8 cellular contexts compared by ENCODE assay signal in the genomic region with DNA sequence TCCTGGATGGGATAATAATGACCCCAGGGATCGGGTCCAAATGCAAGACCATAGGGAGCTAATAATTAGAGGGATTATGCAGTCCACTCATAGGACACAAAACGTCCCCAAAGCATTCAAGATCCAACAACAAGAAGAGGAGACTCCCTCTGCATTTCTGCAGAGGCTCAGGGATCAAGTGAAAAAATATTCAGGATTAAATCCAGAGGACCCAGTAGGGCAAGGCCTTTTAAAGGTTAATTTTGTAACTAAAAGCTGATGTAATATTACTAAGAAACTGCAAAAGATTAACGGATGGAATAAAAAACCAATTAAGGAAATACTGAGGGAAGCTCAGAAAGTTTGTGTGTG. TPM values are rescaled to one million over a fixed set of nuclear protein-coding genes. Genes with fewer than 3 reads are reported as not detected.
DNase-seq lines count a peak whose midpoint lies in the region; ATAC-seq, FAIRE-seq and TF ChIP-seq lines count a peak whose summit lies in the region.

No MANE protein-coding gene starts in this region.

- 24% methylated on average over 3 of the region's 3 CpGs; no CpG with 5 or more reads in 1 of the 2 experiments for WGBS in H1 (ENCODE audit: extremely low coverage in 1 of 2, insufficient coverage in 1 of 2, insufficient read length in 1 of 2, insufficient replicate concordance in 2 of 2, low coverage in 1 of 2, low lambda C conversion rate in 2 of 2, missing lambda C conversion rate in 1 of 2), 2 experiments

- H4K91ac ChIP-seq in H1 (replicated peaks; ENCODE audit: insufficient read length, low read length) = peak overlapping the region; percentile 81

- H3K9me3 Mint-ChIP-seq in Calu3 (ENCODE audit: low read depth, unreplicated experiment) = no peaks in the 10 kb centered on the region

- FAIRE-seq in H1 (lab: Jason Lieb, UNC) = no peak

- no peak overlapping the region for H3K23ac ChIP-seq in H1 (ENCODE audit: insufficient read length)

- H3K36me3 Mint-ChIP-seq in Calu3 (ENCODE audit: insufficient read depth, unreplicated experiment) = peaks cover 19% of the 10 kb centered on the region

- H3K79me2 ChIP-seq in H1 (ENCODE audit: control insufficient read depth in 1 of 2, insufficient read depth in 2 of 2, low read length in 2 of 2) (no peaks in the 10 kb centered on the region), parathyroid adenoma (peaks cover 19% of the 10 kb centered on the region)

- H3K4me3 Mint-ChIP-seq in Calu3 (ENCODE audit: low read depth, unreplicated experiment) = peak overlapping the region; percentile 67

- intact Hi-C loops in Calu3 (cut with micrococcal nuclease; ENCODE audit: unreplicated experiment) = no loop called here

- H2BK15ac ChIP-seq in H1 (ENCODE audit: low read length) = no peak overlapping the region

- H2BK5ac ChIP-seq in H1 (ENCODE audit: low read depth, low read length) = peak overlapping the region; percentile 72; the same call in 1 of the 2 replicates

- H2BK20ac ChIP-seq in H1 (ENCODE audit: low read length) = no peak overlapping the region

- no peak overlapping the region for H4K8ac ChIP-seq in H1 (ENCODE audit: extremely low read depth, insufficient read depth, low read length)

- H3K27ac ChIP-seq in H1 (ENCODE audit: low read depth, low read length) (peak overlapping the region; percentile 75), parathyroid adenoma (peak overlapping the region; percentile 81)

- no peak overlapping the region for H2AK5ac ChIP-seq in H1 (ENCODE audit: low read depth, low read length)

- H3K4me2 ChIP-seq in H1 (ENCODE audit: insufficient read depth in 1 of 2, low read depth in 2 of 2, low read length in 2 of 2) = peak overlapping the region; percentile 60 to 92
- peak overlapping the region; percentile 93 for H3K4me2 ChIP-seq in parathyroid adenoma (ENCODE audit: low read length)

- CTCF ChIA-PET in Calu3 (lab: Charles Lee) = interaction anchor here (0.9 to 1.8 kb wide), 2 partner anchors 57 to 116 kb away, joined by 3 read pairs; no protein-coding TSS in a partner anchor
- CTCF ChIA-PET in H1 (lab: Charles Lee; ENCODE audit: partially characterized antibody) = interaction anchor here (0.7 to 3.7 kb wide), 6 partner anchors 11 to 50 kb away, joined by 3 to 17 read pairs (median 3); no protein-coding TSS in a partner anchor

- H3K4me3 ChIP-seq in NT2/D1 (ENCODE audit: insufficient read length, low read depth) (no peak overlapping the region), H1 (ENCODE audit: extremely low read depth in 1 of 4, insufficient read depth in 2 of 4, low read depth in 3 of 4, low read length in 4 of 4) (peak overlapping the region in 1 of 4 experiments; percentile 42; a peak in 1 of 8 replicates), parathyroid adenoma (ENCODE audit: low read depth, low read length) (peak overlapping the region; percentile 53)

- ATAC-seq in HG03565 (IDR thresholded peaks at IDR 0.05; ENCODE audit: unreplicated experiment) = no peak

- H3K23me2 ChIP-seq in H1 (ENCODE audit: low read depth, low read length) = peaks cover 3% of the 10 kb centered on the region; the same call in 1 of the 2 replicates

- H2AFZ ChIP-seq in H1 (ENCODE audit: low read length) (no peak overlapping the region), parathyroid adenoma (peak overlapping the region; percentile 30)

- H4K5ac ChIP-seq in H1 (ENCODE audit: insufficient read length, low read depth, low read length) = no peak overlapping the region

- H3K79me1 ChIP-seq in H1 (ENCODE audit: low read depth, low read length) = no peaks in the 10 kb centered on the region

- H3K27ac Mint-ChIP-seq in Calu3 (ENCODE audit: unreplicated experiment) = peak overlapping the region; percentile 85

- no peak for TF ChIP-seq CTCF in Calu3 (IDR thresholded peaks at IDR 0.05; ENCODE audit: unreplicated experiment)
- TF ChIP-seq CTCF in H1 (IDR thresholded peaks at IDR 0.05; ENCODE audit: control extremely low read depth in 1 of 3, insufficient read depth in 1 of 3, low read depth in 1 of 3, low read length in 3 of 3) = no peak
- TF ChIP-seq CTCF in parathyroid adenoma (IDR thresholded peaks at IDR 0.05) = no peak
- no peak for TF ChIP-seq CTCF in GM10266 (IDR thresholded peaks at IDR 0.05; ENCODE audit: control insufficient read depth, insufficient read depth, low read depth, missing control alignments)

- H3K4me1 ChIP-seq in NT2/D1 (ENCODE audit: insufficient read depth, insufficient read length) = no peaks in the 10 kb centered on the region
- peaks cover 7 to 17% (median 13%) of the 10 kb centered on the region in 4 experiments for H3K4me1 ChIP-seq in H1 (replicated peaks in 1 of 4; ENCODE audit: control insufficient read depth in 3 of 4, insufficient read depth in 4 of 4, low read length in 3 of 4)
- H3K4me1 ChIP-seq in parathyroid adenoma = peaks cover 17% of the 10 kb centered on the region

- no TSS peak for BruUV-seq in Calu3 (replicated peaks; lab: Mats Ljungman, UMichigan)

- H3K9ac ChIP-seq in NT2/D1 (ENCODE audit: insufficient read length, low read depth) = peak overlapping the region; percentile 56
- H3K9ac ChIP-seq in H1 (replicated peaks in 1 of 4; ENCODE audit: extremely low read depth in 1 of 4, low read depth in 3 of 4, low read length in 3 of 4) = no peak overlapping the region
- no peak overlapping the region for H3K9ac ChIP-seq in parathyroid adenoma

- TF ChIP-seq RAD21 in H1 (IDR thresholded peaks at IDR 0.05 in 1 of 2, conservative IDR thresholded peaks at IDR 0.05 in 1 of 2; ENCODE audit: low read depth in 2 of 2, low read length in 2 of 2) = no peak

- no peak overlapping the region for H3K14ac ChIP-seq in H1 (ENCODE audit: insufficient read length)

- H3K56ac ChIP-seq in H1 (replicated peaks; ENCODE audit: insufficient read length, low read depth, low read length) = no peak overlapping the region

- H2BK12ac ChIP-seq in H1 (ENCODE audit: low read depth, low read length) = no peak overlapping the region

- POLR2A ChIA-PET in H1 (lab: Charles Lee; ENCODE audit: partially characterized antibody) = interaction anchor here (0.6 to 2.7 kb wide), 8 partner anchors 8 to 332 kb away, joined by 3 to 27 read pairs (median 4); a partner anchor contains a TSS

- TF ChIP-seq EP300 in H1 (IDR thresholded peaks at IDR 0.05; ENCODE audit: borderline replicate concordance in 1 of 2, low read depth in 2 of 2, low read length in 2 of 2) = no peak

- H3K27me3 Mint-ChIP-seq in Calu3 (ENCODE audit: unreplicated experiment) = no peaks in the 10 kb centered on the region

- H3K4ac ChIP-seq in H1 (replicated peaks; ENCODE audit: insufficient read length, low read depth, low read length) = no peak overlapping the region

- TF ChIP-seq POLR2A in H1 (IDR thresholded peaks at IDR 0.05; ENCODE audit: control extremely low read depth in 1 of 2, low read depth in 2 of 2, low read length in 2 of 2) = no peak

- H3K4me1 Mint-ChIP-seq in Calu3 (ENCODE audit: low read depth, unreplicated experiment) = peaks cover 45% of the 10 kb centered on the region

- no peak for DNase-seq in Calu3
- no peak for DNase-seq in NT2/D1 (ENCODE audit: low read depth, low spot score)
- no peak for DNase-seq in H1 (ENCODE audit: low read depth in 1 of 2, low spot score in 2 of 2)
- DNase-seq in NCI-H2171 treated with DMSO at 0.1 percent for 48 hours (lab: John Stamatoyannopoulos, UW) = no peak
- DNase-seq in SKM-1 treated with dmso at 0.1 percent for 144 hours (lab: John Stamatoyannopoulos, UW; ENCODE audit: unreplicated experiment) = no peak
- no peak for DNase-seq in GM10266 (ENCODE audit: extremely low spot score)

- H3K27me3 ChIP-seq in NT2/D1 (ENCODE audit: insufficient read depth, insufficient read length) (no peaks in the 10 kb centered on the region), H1 (replicated peaks in 1 of 4; ENCODE audit: control insufficient read depth in 3 of 4, extremely low read depth in 1 of 4, insufficient read depth in 3 of 4, low read length in 3 of 4) (no peaks in the 10 kb centered on the region), parathyroid adenoma (ENCODE audit: control insufficient read depth, insufficient read depth, low read length) (no peaks in the 10 kb centered on the region)

- H3K36me3 ChIP-seq in NT2/D1 (ENCODE audit: insufficient read depth, insufficient read length, low read length) = no peaks in the 10 kb centered on the region
- H3K36me3 ChIP-seq in H1 (ENCODE audit: control insufficient read depth in 2 of 4, insufficient read depth in 4 of 4, low read length in 3 of 4) = no peaks in the 10 kb centered on the region
- H3K36me3 ChIP-seq in parathyroid adenoma (ENCODE audit: control insufficient read depth, insufficient read depth, low read length) = no peaks in the 10 kb centered on the region

- H3K9me3 ChIP-seq in NT2/D1 (ENCODE audit: insufficient read depth, low read length) (no peaks in the 10 kb centered on the region), H1 (ENCODE audit: insufficient read depth in 2 of 2, low read depth in 1 of 2, low read length in 1 of 2) (no peaks in the 10 kb centered on the region), parathyroid adenoma (ENCODE audit: control insufficient read depth, low read length) (no peaks in the 10 kb centered on the region)

- H2BK120ac ChIP-seq in H1 (replicated peaks; ENCODE audit: low read depth, low read length) = peak overlapping the region; percentile 96

- H3K18ac ChIP-seq in H1 (ENCODE audit: extremely low read depth, low read length) = no peak overlapping the region; the same call in 1 of the 2 replicates

- no peaks in the 10 kb centered on the region for H4K20me1 ChIP-seq in H1 (replicated peaks in 1 of 2; ENCODE audit: control insufficient read depth in 1 of 2, insufficient read depth in 2 of 2, low read length in 2 of 2)

TF ChIP-seq in H1, 55 proteins besides CTCF, POLR2A, EP300 and RAD21 (continues in another document):
- TF ChIP-seq, protein P1, sequence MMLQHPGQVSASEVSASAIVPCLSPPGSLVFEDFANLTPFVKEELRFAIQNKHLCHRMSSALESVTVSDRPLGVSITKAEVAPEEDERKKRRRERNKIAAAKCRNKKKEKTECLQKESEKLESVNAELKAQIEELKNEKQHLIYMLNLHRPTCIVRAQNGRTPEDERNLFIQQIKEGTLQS (IDR thresholded peaks at IDR 0.05; ENCODE audit: insufficient read depth, low read depth, low read length) = no peak

RNA-seq across cellular contexts. Expression of a gene that starts 22.2 kb away (rescaled TPM):
- 451 and 963 TPM in 2 replicates for total RNA-seq in Calu3 (2022)
- total RNA-seq in H1 (2021; fragmentation: NEBNext Ultra II Directional; extraction: Animal tissue kit (Norgen Biotek cat#: 25700)) = 221 and 226 TPM in 2 replicates
- 474 and 560 TPM in 2 replicates for polyA plus RNA-seq in H1 (2011; rRNA removed)
- polyA plus RNA-seq in H1 (2011; cell fraction: cytosol; rRNA removed) = 548 TPM
- 600 TPM for polyA plus RNA-seq in H1 (2011; cell fraction: nucleus; rRNA removed)
- polyA plus RNA-seq in H1 (2012, experiment 1 of 2) = 259 to 372 TPM (median 349 TPM) in 4 replicates
- 396 TPM for polyA plus RNA-seq in H1 (2012, experiment 2 of 2)
- polyA plus RNA-seq in H1 (2013, experiment 1 of 2) = 562 TPM
- 595 TPM for polyA plus RNA-seq in H1 (2013, experiment 2 of 2)
- 167 and 181 TPM in 2 replicates for polyA minus RNA-seq in H1 (2011; rRNA and poly(A)+ RNA removed)
- 176 TPM for polyA minus RNA-seq in H1 (2011; cell fraction: cytosol; rRNA and poly(A)+ RNA removed)
- 99.6 TPM for polyA minus RNA-seq in H1 (2011; cell fraction: nucleus; rRNA and poly(A)+ RNA removed)
